Comparison of ENCODE assay signal across 1 cellular context in the genomic region with DNA sequence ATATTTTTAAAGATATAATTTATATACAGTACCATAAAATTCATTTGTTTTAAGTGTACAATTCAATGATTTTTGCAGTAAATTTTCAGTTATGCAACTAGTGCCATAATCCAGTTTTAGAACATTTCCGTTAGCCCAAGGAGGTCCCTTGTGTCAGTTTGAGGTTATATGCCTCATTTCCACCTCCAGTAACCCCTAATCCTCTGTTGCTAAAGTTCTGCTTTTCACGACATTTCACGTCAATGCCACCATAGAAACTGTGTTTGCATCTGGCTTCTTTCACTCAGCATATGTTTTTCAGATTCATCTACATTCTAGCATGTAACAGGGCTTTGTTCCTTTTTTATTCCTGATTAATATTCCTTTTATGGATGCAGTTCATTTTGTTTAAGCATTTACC.
TF ChIP-seq lines count a peak whose summit lies in the region.

No MANE protein-coding gene starts in this region.

TF ChIP-seq in WTC11, 78 proteins besides CTCF, POLR2A, EP300 and RAD21 (continued from another document):
- TF ChIP-seq, protein P1, sequence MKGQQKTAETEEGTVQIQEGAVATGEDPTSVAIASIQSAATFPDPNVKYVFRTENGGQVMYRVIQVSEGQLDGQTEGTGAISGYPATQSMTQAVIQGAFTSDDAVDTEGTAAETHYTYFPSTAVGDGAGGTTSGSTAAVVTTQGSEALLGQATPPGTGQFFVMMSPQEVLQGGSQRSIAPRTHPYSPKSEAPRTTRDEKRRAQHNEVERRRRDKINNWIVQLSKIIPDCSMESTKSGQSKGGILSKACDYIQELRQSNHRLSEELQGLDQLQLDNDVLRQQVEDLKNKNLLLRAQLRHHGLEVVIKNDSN (CRISPR knock-in tag; IDR thresholded peaks at IDR 0.05), result no peak
- TF ChIP-seq, protein P2, sequence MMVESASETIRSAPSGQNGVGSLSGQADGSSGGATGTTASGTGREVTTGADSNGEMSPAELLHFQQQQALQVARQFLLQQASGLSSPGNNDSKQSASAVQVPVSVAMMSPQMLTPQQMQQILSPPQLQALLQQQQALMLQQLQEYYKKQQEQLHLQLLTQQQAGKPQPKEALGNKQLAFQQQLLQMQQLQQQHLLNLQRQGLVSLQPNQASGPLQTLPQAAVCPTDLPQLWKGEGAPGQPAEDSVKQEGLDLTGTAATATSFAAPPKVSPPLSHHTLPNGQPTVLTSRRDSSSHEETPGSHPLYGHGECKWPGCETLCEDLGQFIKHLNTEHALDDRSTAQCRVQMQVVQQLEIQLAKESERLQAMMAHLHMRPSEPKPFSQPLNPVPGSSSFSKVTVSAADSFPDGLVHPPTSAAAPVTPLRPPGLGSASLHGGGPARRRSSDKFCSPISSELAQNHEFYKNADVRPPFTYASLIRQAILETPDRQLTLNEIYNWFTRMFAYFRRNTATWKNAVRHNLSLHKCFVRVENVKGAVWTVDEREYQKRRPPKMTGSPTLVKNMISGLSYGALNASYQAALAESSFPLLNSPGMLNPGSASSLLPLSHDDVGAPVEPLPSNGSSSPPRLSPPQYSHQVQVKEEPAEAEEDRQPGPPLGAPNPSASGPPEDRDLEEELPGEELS (CRISPR knock-in tag; IDR thresholded peaks at IDR 0.05), result no peak
- no peak for TF ChIP-seq IRF2 (CRISPR knock-in tag; IDR thresholded peaks at IDR 0.05; ENCODE audit: borderline replicate concordance, low read depth)
- no peak for TF ChIP-seq CREM (CRISPR knock-in tag; IDR thresholded peaks at IDR 0.05)
- TF ChIP-seq ARID4B (CRISPR knock-in tag; IDR thresholded peaks at IDR 0.05; ENCODE audit: borderline replicate concordance), result no peak
- TF ChIP-seq RELA (CRISPR knock-in tag; IDR thresholded peaks at IDR 0.05; ENCODE audit: borderline replicate concordance), result no peak
- no peak for TF ChIP-seq NFE2L1 (CRISPR knock-in tag; IDR thresholded peaks at IDR 0.05)
- no peak for TF ChIP-seq HMGA2 (CRISPR knock-in tag; IDR thresholded peaks at IDR 0.05)
- TF ChIP-seq EMX1 (CRISPR knock-in tag; IDR thresholded peaks at IDR 0.05), result no peak
- no peak for TF ChIP-seq ATF3 (CRISPR knock-in tag; conservative IDR thresholded peaks at IDR 0.05)
- no peak for TF ChIP-seq OVOL2 (CRISPR knock-in tag; IDR thresholded peaks at IDR 0.05; ENCODE audit: borderline replicate concordance)
- TF ChIP-seq, protein P3, sequence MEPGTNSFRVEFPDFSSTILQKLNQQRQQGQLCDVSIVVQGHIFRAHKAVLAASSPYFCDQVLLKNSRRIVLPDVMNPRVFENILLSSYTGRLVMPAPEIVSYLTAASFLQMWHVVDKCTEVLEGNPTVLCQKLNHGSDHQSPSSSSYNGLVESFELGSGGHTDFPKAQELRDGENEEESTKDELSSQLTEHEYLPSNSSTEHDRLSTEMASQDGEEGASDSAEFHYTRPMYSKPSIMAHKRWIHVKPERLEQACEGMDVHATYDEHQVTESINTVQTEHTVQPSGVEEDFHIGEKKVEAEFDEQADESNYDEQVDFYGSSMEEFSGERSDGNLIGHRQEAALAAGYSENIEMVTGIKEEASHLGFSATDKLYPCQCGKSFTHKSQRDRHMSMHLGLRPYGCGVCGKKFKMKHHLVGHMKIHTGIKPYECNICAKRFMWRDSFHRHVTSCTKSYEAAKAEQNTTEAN (CRISPR knock-in tag; IDR thresholded peaks at IDR 0.05), result no peak
- no peak for TF ChIP-seq SOX15 (CRISPR knock-in tag; IDR thresholded peaks at IDR 0.05)
- TF ChIP-seq JAZF1 (CRISPR knock-in tag; IDR thresholded peaks at IDR 0.05), result no peak
